ENCODE assay signal across 8 cellular contexts in the genomic region with DNA sequence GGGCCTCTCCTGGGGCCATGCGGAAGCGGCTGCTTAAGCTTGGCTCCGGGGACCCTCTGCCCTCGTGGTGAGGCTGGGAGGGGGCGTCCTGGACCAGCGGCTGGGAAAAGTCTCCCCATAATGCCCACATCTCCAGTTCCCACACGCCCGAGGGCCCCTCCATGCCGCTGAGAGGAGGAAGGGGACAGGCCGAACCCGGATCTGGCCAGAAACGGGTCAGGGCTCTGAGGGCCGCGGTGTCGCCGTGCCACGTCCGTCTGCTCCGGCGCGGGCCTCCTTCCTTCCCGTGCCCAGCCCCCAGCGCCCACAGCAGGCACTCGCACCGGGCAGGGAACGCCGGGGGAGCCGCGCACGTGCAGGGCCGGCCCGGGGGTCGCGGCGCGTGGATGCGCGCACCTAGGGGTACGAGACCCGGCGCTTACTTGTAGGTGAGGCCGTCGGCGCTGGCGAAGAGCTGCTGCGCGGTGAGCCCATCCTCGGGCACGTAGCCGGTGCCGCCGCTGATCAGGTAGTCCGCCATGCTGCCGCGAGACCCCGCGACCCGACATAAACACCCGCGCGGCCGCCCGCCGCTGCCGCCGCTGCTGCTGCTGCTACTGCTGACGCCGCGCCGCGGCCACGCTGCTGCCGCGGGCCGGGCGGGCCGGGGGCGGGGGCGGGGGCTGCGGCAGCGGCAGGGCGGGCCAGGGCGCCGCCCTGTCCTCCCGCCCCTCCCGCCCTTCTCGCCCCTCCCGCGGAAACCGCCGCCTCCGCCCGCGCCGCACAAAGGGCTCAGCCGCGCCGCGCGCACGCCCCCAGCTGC. TPM values are rescaled to one million over a fixed set of nuclear protein-coding genes. Genes with fewer than 3 reads are reported as not detected.
A peak's percentile ranks its signal among the peaks of the same experiment; 100 is the strongest.
DNase-seq lines count a peak whose midpoint lies in the region; ATAC-seq, FAIRE-seq and TF ChIP-seq lines count a peak whose summit lies in the region.

No MANE protein-coding gene starts in this region.

- H3K4me1 ChIP-seq in endothelial cell of umbilical vein (ENCODE audit: control insufficient read depth, extremely low read depth, insufficient read depth, low read length) (peaks cover 27% of the 10 kb centered on the region), testis (peaks cover 26% of the 10 kb centered on the region)
- H3K4me1 ChIP-seq in naive thymus-derived CD4-positive, alpha-beta T cell (ENCODE audit: control insufficient read depth in 2 of 2, insufficient read depth in 2 of 2, low read length in 2 of 2): peaks cover 19 to 30% of the 10 kb centered on the region in 2 donors

- H3K36me3 Mint-ChIP-seq in activated CD4-positive, alpha-beta memory T cell treated with anti-CD3 and anti-CD28 coated beads, Interleukin-2, amount 10 ng/mL, durations not matched to agents 7 days and 5 days (ENCODE audit: low read depth): peaks cover 23% of the 10 kb centered on the region
- H3K36me3 Mint-ChIP-seq in naive thymus-derived CD4-positive, alpha-beta T cell: peaks cover 0 to 5% (median 0%) of the 10 kb centered on the region in 5 donors

- no peak overlapping the region for H3K27ac Mint-ChIP-seq in activated CD4-positive, alpha-beta memory T cell treated with anti-CD3 and anti-CD28 coated beads, Interleukin-2, amount 10 ng/mL, durations not matched to agents 7 days and 5 days
- peak overlapping the region in 5 of 9 donors; percentile 36 to 87 (median 79) for H3K27ac Mint-ChIP-seq in naive thymus-derived CD4-positive, alpha-beta T cell

- peak overlapping the region; percentile 19 for H3K9ac ChIP-seq in endothelial cell of umbilical vein (replicated peaks; ENCODE audit: extremely low read depth, insufficient read depth, low read length)

- H3K79me2 ChIP-seq in endothelial cell of umbilical vein (ENCODE audit: control insufficient read depth, insufficient read depth, low read length): peaks cover 25% of the 10 kb centered on the region

- CTCF ChIA-PET in activated CD4-positive, alpha-beta memory T cell treated with anti-CD3 and anti-CD28 coated beads, Interleukin-2, amount 10 ng/mL, durations not matched to agents 7 days and 5 days (lab: Charles Lee): interaction anchor here (1.0 to 10.7 kb wide), 3 partner anchors 13 to 56 kb away, joined by 3 to 148 read pairs (median 5); no protein-coding TSS in a partner anchor
- CTCF ChIA-PET in endothelial cell of umbilical vein (lab: Charles Lee): interaction anchor here (0.6 to 17.5 kb wide), 7 partner anchors 13 to 58 kb away, joined by 3 to 209 read pairs (median 6); no protein-coding TSS in a partner anchor
- CTCF ChIA-PET in naive thymus-derived CD4-positive, alpha-beta T cell (lab: Charles Lee): interaction anchor here (1.3 to 4.8 kb wide), 3 partner anchors 20 to 54 kb away, joined by 3 to 17 read pairs (median 16); no protein-coding TSS in a partner anchor

- DNase-seq in GM12891 (ENCODE audit: insufficient read length, low spot score) (peak; percentile 75), NCI-H1105 treated with DMSO at 0.1 percent for 48 hours (lab: John Stamatoyannopoulos, UW) (peak; percentile 32), endothelial cell of umbilical vein (ENCODE audit: low read depth, low spot score) (peak; percentile 33), testis (no peak), dedifferentiated amniotic fluid mesenchymal stem cell (ENCODE audit: extremely low spot score) (no peak)
- DNase-seq in activated CD4-positive, alpha-beta memory T cell treated with anti-CD3 and anti-CD28 coated beads, Interleukin-2, amount 10 ng/mL, durations not matched to agents 7 days and 5 days: peak; percentile 58
- peak; percentile 22 to 75 (median 47) for DNase-seq in naive thymus-derived CD4-positive, alpha-beta T cell

- intact Hi-C loops in endothelial cell of umbilical vein (cut with micrococcal nuclease): loop anchor here (1.0 kb wide), 1 partner anchor 20 kb away; no protein-coding TSS in a partner anchor
- intact Hi-C loops in naive thymus-derived CD4-positive, alpha-beta T cell (cut with micrococcal nuclease): loop anchor here (1.0 to 10.0 kb wide), 5 partner anchors 62 to 1547 kb away; partner anchors contain the start of genes ARF5 (in 1 of the 2), GCC1 (in 1 of the 2), METTL2B (in 1 of the 2) and RBM28 (in 1 of the 2)
- intact Hi-C loops in testis (cut with DNase I; ENCODE audit: low total_unique reads): no loop called here

- dilution Hi-C loops in endothelial cell of umbilical vein (cut with MboI; ENCODE audit: extremely low pct_ligation_motif_present, low sequenced_read_pairs): no loop called here

- H3K36me3 ChIP-seq in endothelial cell of umbilical vein (ENCODE audit: control insufficient read depth in 2 of 2, extremely low read depth in 1 of 2, insufficient read depth in 2 of 2, low read length in 2 of 2) (peaks cover 3 to 9% of the 10 kb centered on the region in 2 experiments), testis (ENCODE audit: low read depth, missing control alignments) (no peaks in the 10 kb centered on the region)
- peaks cover 0 to 12% (median 0%) of the 10 kb centered on the region in 3 experiments for H3K36me3 ChIP-seq in naive thymus-derived CD4-positive, alpha-beta T cell (ENCODE audit: control insufficient read depth in 2 of 3, insufficient read depth in 3 of 3, low read length in 3 of 3)

- peak overlapping the region; percentile 85 for H2AFZ ChIP-seq in endothelial cell of umbilical vein (ENCODE audit: low read depth, low read length)

- 1 to 4% methylated on average over 4 to 62 of the region's 101 CpGs for WGBS in testis, 2 donors

- POLR2A ChIA-PET in activated CD4-positive, alpha-beta memory T cell treated with anti-CD3 and anti-CD28 coated beads, Interleukin-2, amount 10 ng/mL, durations not matched to agents 7 days and 5 days (lab: Charles Lee): interaction anchor here (1.1 to 2.0 kb wide), 3 partner anchors 9 to 63 kb away, joined by 4 to 7 read pairs (median 5); no protein-coding TSS in a partner anchor
- POLR2A ChIA-PET in endothelial cell of umbilical vein (lab: Charles Lee): no interaction called here
- POLR2A ChIA-PET in naive thymus-derived CD4-positive, alpha-beta T cell (lab: Charles Lee): interaction anchor here (0.6 to 1.0 kb wide), 3 partner anchors 12 to 690 kb away, joined by 3 to 4 read pairs (median 3); partner anchors contain the start of gene HILPDA

- H3K4me3 ChIP-seq in endothelial cell of umbilical vein (replicated peaks in 1 of 3; ENCODE audit: insufficient read depth in 1 of 3, low read depth in 1 of 3, low read length in 3 of 3) (peak overlapping the region; percentile 11 to 82 (median 41)), testis (peak overlapping the region; percentile 61 to 83)
- peak overlapping the region; percentile 59 for H3K4me3 ChIP-seq in naive thymus-derived CD4-positive, alpha-beta T cell (ENCODE audit: low read length)

- H3K9me3 ChIP-seq in endothelial cell of umbilical vein (replicated peaks; ENCODE audit: control insufficient read depth, insufficient read depth, low read length) (no peaks in the 10 kb centered on the region), testis (no peaks in the 10 kb centered on the region)
- H3K9me3 ChIP-seq in naive thymus-derived CD4-positive, alpha-beta T cell (ENCODE audit: control insufficient read depth in 2 of 3, low read length in 3 of 3): no peaks in the 10 kb centered on the region

- no peaks in the 10 kb centered on the region for H3K27me3 ChIP-seq in endothelial cell of umbilical vein (ENCODE audit: control insufficient read depth in 2 of 2, insufficient read depth in 2 of 2, low read length in 2 of 2)
- no peaks in the 10 kb centered on the region for H3K27me3 ChIP-seq in naive thymus-derived CD4-positive, alpha-beta T cell (ENCODE audit: control insufficient read depth in 2 of 2, insufficient read depth in 2 of 2, low read length in 2 of 2)
- H3K27me3 ChIP-seq in testis: no peaks in the 10 kb centered on the region

- H3K4me3 Mint-ChIP-seq in activated CD4-positive, alpha-beta memory T cell treated with anti-CD3 and anti-CD28 coated beads, Interleukin-2, amount 10 ng/mL, durations not matched to agents 7 days and 5 days: peak overlapping the region; percentile 83
- peak overlapping the region; percentile 75 to 89 (median 84) for H3K4me3 Mint-ChIP-seq in naive thymus-derived CD4-positive, alpha-beta T cell

- TF ChIP-seq CTCF in endothelial cell of umbilical vein (IDR thresholded peaks at IDR 0.05; ENCODE audit: extremely low read depth in 1 of 2, insufficient read depth in 1 of 2, low read depth in 1 of 2, low read length in 2 of 2) (no peak), testis (IDR thresholded peaks at IDR 0.05) (no peak)

- H3K9me1 ChIP-seq in endothelial cell of umbilical vein (replicated peaks; ENCODE audit: control insufficient read depth, extremely low read depth, insufficient read depth, low read length): no peaks in the 10 kb centered on the region

- peak; percentile 38 for ATAC-seq in naive thymus-derived CD4-positive, alpha-beta T cell
- no peak for ATAC-seq in HG03378 (IDR thresholded peaks at IDR 0.05; ENCODE audit: unreplicated experiment)

- FAIRE-seq in GM12891 (lab: Jason Lieb, UNC) (no peak), endothelial cell of umbilical vein (lab: Jason Lieb, UNC) (peak; percentile 35)

- H3K4me1 Mint-ChIP-seq in activated CD4-positive, alpha-beta memory T cell treated with anti-CD3 and anti-CD28 coated beads, Interleukin-2, amount 10 ng/mL, durations not matched to agents 7 days and 5 days: peaks cover 53% of the 10 kb centered on the region
- peaks cover 30 to 60% (median 56%) of the 10 kb centered on the region in 7 donors for H3K4me1 Mint-ChIP-seq in naive thymus-derived CD4-positive, alpha-beta T cell

- H3K27ac ChIP-seq in endothelial cell of umbilical vein (ENCODE audit: insufficient read depth, low read depth, low read length) (no peak overlapping the region), testis (peak overlapping the region; percentile 30 to 55)
- H3K27ac ChIP-seq in naive thymus-derived CD4-positive, alpha-beta T cell (ENCODE audit: low read depth, low read length): peak overlapping the region; percentile 66

- no peaks in the 10 kb centered on the region for H4K20me1 ChIP-seq in endothelial cell of umbilical vein (replicated peaks; ENCODE audit: control insufficient read depth, extremely low read depth, insufficient read depth, low read length)

- peak overlapping the region; percentile 57 for H3K4me2 ChIP-seq in endothelial cell of umbilical vein (ENCODE audit: insufficient read depth, low read length)

- no peaks in the 10 kb centered on the region for H3K9me3 Mint-ChIP-seq in activated CD4-positive, alpha-beta memory T cell treated with anti-CD3 and anti-CD28 coated beads, Interleukin-2, amount 10 ng/mL, durations not matched to agents 7 days and 5 days
- H3K9me3 Mint-ChIP-seq in naive thymus-derived CD4-positive, alpha-beta T cell: no peaks in the 10 kb centered on the region

- TF ChIP-seq POLR2A in GM12891 (IDR thresholded peaks at IDR 0.05; ENCODE audit: low read depth, low read length) (no peak), endothelial cell of umbilical vein (IDR thresholded peaks at IDR 0.05; ENCODE audit: low read depth, low read length) (peak; percentile 56), testis (IDR thresholded peaks at IDR 0.05) (no peak)

- peaks cover 3% of the 10 kb centered on the region for H3K27me3 Mint-ChIP-seq in activated CD4-positive, alpha-beta memory T cell treated with anti-CD3 and anti-CD28 coated beads, Interleukin-2, amount 10 ng/mL, durations not matched to agents 7 days and 5 days
- peaks cover 0 to 3% (median 0%) of the 10 kb centered on the region in 5 donors for H3K27me3 Mint-ChIP-seq in naive thymus-derived CD4-positive, alpha-beta T cell

- BruUV-seq in endothelial cell of umbilical vein (replicated peaks; lab: Mats Ljungman, UMichigan): no TSS peak

RNA-seq across cellular contexts. Expression of gene IMPDH1, which starts 4.2 kb away (rescaled TPM):
- polyA plus RNA-seq in GM12891 (2012; ENCODE audit: low read depth, missing spikeins): 16.2 TPM
- 10 to 100 TPM; 64.7 to 67.4 TPM for total RNA-seq in activated CD4-positive, alpha-beta memory T cell treated with anti-CD3 and anti-CD28 coated beads, Interleukin-2, amount 10 ng/mL, durations not matched to agents 7 days and 5 days
- total RNA-seq in endothelial cell of umbilical vein (91.7 and 97.9 TPM in 2 replicates), testis (10 to 100 TPM; 48.3 to 64.5 TPM)
- polyA plus RNA-seq in endothelial cell of umbilical vein (78.8 and 87.3 TPM in 2 replicates), testis (ENCODE audit: insufficient read depth, low read depth, low replicate concordance) (32.3 TPM)
- polyA plus RNA-seq in endothelial cell of umbilical vein (2011; cell fraction: cytosol; rRNA removed): 63.5 and 69.3 TPM in 2 replicates
- polyA plus RNA-seq in endothelial cell of umbilical vein (2011; cell fraction: nucleus; rRNA removed): 87.0 and 95.4 TPM in 2 replicates
- 68.1 and 72.5 TPM in 2 replicates for polyA plus RNA-seq in endothelial cell of umbilical vein (2012)
- 94.3 and 126 TPM in 2 replicates for polyA minus RNA-seq in endothelial cell of umbilical vein
- 59.1 TPM for polyA minus RNA-seq in endothelial cell of umbilical vein (2011; cell fraction: cytosol; rRNA and poly(A)+ RNA removed)
- 37.9 and 42.1 TPM in 2 replicates for polyA minus RNA-seq in endothelial cell of umbilical vein (2011; cell fraction: nucleus; rRNA and poly(A)+ RNA removed)
- 10 to 100 TPM; 36.5 to 92.0 (median 44.4) TPM for total RNA-seq in naive thymus-derived CD4-positive, alpha-beta T cell
- polyA plus RNA-seq in naive thymus-derived CD4-positive, alpha-beta T cell: 10 to 100 TPM; 33.7 to 48.1 TPM

RNA-seq across cellular contexts. Expression of gene PRRT4, which starts 44.1 kb away (rescaled TPM):
- not detected for polyA plus RNA-seq in GM12891 (2012; ENCODE audit: low read depth, missing spikeins)
- total RNA-seq in activated CD4-positive, alpha-beta memory T cell treated with anti-CD3 and anti-CD28 coated beads, Interleukin-2, amount 10 ng/mL, durations not matched to agents 7 days and 5 days: not detected
- total RNA-seq in endothelial cell of umbilical vein (not detected in 2 replicates), testis (1 to 10 TPM in 1 of 2 donors, under 1 TPM in 1; 0.16 to 1.1 TPM)
- polyA plus RNA-seq in endothelial cell of umbilical vein (0.03 and 0.08 TPM in 2 replicates), testis (ENCODE audit: insufficient read depth, low read depth, low replicate concordance) (1.1 TPM)
- polyA plus RNA-seq in endothelial cell of umbilical vein (2011; cell fraction: cytosol; rRNA removed): 0.01 TPM in 1 of 2 replicates, not detected in the other
- polyA plus RNA-seq in endothelial cell of umbilical vein (2011; cell fraction: nucleus; rRNA removed): not detected in 2 replicates
- not detected in 2 replicates for polyA plus RNA-seq in endothelial cell of umbilical vein (2012)
- not detected in 2 replicates for polyA minus RNA-seq in endothelial cell of umbilical vein
- polyA minus RNA-seq in endothelial cell of umbilical vein (2011; cell fraction: cytosol; rRNA and poly(A)+ RNA removed): not detected
- not detected in 2 replicates for polyA minus RNA-seq in endothelial cell of umbilical vein (2011; cell fraction: nucleus; rRNA and poly(A)+ RNA removed)
- total RNA-seq in naive thymus-derived CD4-positive, alpha-beta T cell: 1 to 10 TPM in 1 of 5 experiments, under 1 TPM in 3, not detected in 1; 0.49 to 1.1 (median 0.58) TPM
- under 1 TPM in 1 of 2 donors, not detected in 1; 0.27 TPM for polyA plus RNA-seq in naive thymus-derived CD4-positive, alpha-beta T cell

RNA-seq across cellular contexts. Expression of gene HILPDA, which starts 50.1 kb away (rescaled TPM):
- 26.3 TPM for polyA plus RNA-seq in GM12891 (2012; ENCODE audit: low read depth, missing spikeins)
- 10 to 100 TPM; 51.8 to 53.4 TPM for total RNA-seq in activated CD4-positive, alpha-beta memory T cell treated with anti-CD3 and anti-CD28 coated beads, Interleukin-2, amount 10 ng/mL, durations not matched to agents 7 days and 5 days
- total RNA-seq in endothelial cell of umbilical vein (14.1 and 14.4 TPM in 2 replicates), testis (10 to 100 TPM; 34.3 to 44.8 TPM)
- polyA plus RNA-seq in endothelial cell of umbilical vein (18.8 and 21.7 TPM in 2 replicates), testis (ENCODE audit: insufficient read depth, low read depth, low replicate concordance) (31.4 TPM)
- polyA plus RNA-seq in endothelial cell of umbilical vein (2011; cell fraction: cytosol; rRNA removed): 16.9 and 17.7 TPM in 2 replicates
- 14.6 and 16.2 TPM in 2 replicates for polyA plus RNA-seq in endothelial cell of umbilical vein (2011; cell fraction: nucleus; rRNA removed)
- polyA plus RNA-seq in endothelial cell of umbilical vein (2012): 8.3 and 12.2 TPM in 2 replicates
- 12.3 and 12.7 TPM in 2 replicates for polyA minus RNA-seq in endothelial cell of umbilical vein
- polyA minus RNA-seq in endothelial cell of umbilical vein (2011; cell fraction: cytosol; rRNA and poly(A)+ RNA removed): 12.8 TPM
- 6.7 and 15.3 TPM in 2 replicates for polyA minus RNA-seq in endothelial cell of umbilical vein (2011; cell fraction: nucleus; rRNA and poly(A)+ RNA removed)
- 10 to 100 TPM in 1 of 5 experiments, 1 to 10 TPM in 4; 2.4 to 39.5 (median 4.4) TPM for total RNA-seq in naive thymus-derived CD4-positive, alpha-beta T cell
- polyA plus RNA-seq in naive thymus-derived CD4-positive, alpha-beta T cell: 1 to 10 TPM; 2.5 to 3.1 TPM

Comparison
In these comparisons a context has a peak if more than half of its experiments do, and no peak if none do; other contexts are left out.
1. DNase-seq: peak in GM12891 (single experiment), NCI-H1105 treated with DMSO at 0.1 percent for 48 hours (single experiment), activated CD4-positive, alpha-beta memory T cell treated with anti-CD3 and anti-CD28 coated beads, Interleukin-2, amount 10 ng/mL, durations not matched to agents 7 days and 5 days (single experiment), endothelial cell of umbilical vein (single experiment) and naive thymus-derived CD4-positive, alpha-beta T cell (9 of 9); none in testis (single experiment) and dedifferentiated amniotic fluid mesenchymal stem cell (single experiment).
2. Peak in every context shown above with its lines, with median percentiles within 50 percentile points of each other: H3K4me3 ChIP-seq.